Comparison of ENCODE assay signal across 25 cellular contexts in genomic region chr10:76244061-76244686, GRCh38.
A peak's percentile ranks its signal among the peaks of the same experiment; 100 is the strongest.
DNase-seq lines count a peak whose midpoint lies in the region; ATAC-seq and TF ChIP-seq lines count a peak whose summit lies in the region.
"Had no signal": no experiment of that assay in that cellular context is flagged by ENCODE, and none has a peak within 500 bp of the region (broad histone marks: within the 10 kb centered on the region; RNA-seq: fewer than 3 reads in every experiment).

No MANE protein-coding gene starts in this region.

- no peak overlapping the region for H3K4me3 Mint-ChIP-seq in mesothelial cell of epicardium
- H3K4me3 Mint-ChIP-seq: CD4-positive, alpha-beta memory T cell had no signal

- TF ChIP-seq CTCF in mesothelial cell of epicardium (IDR thresholded peaks at IDR 0.05; ENCODE audit: unreplicated experiment) = no peak

- DNase-seq in amniotic epithelial cell (ENCODE audit: low read depth) (peak; percentile 59), head of caudate nucleus (peak in 26 of 42 donors; percentile 7 to 82 (median 36)), myocyte (ENCODE audit: low read depth) (peak; percentile 17), superior temporal gyrus (ENCODE audit: extremely low spot score) (peak; percentile 39), mesothelial cell of epicardium (ENCODE audit: low spot score in 2 of 2, unreplicated experiment in 2 of 2) (no peak), cortex of kidney (lab: John Stamatoyannopoulos, UW) (no peak)
- DNase-seq: C1 segment of cervical spinal cord; CD4-positive, alpha-beta memory T cell; COR-L47; DMS53; GDM1; Kasumi-1; MV-4-11; NCI-H1105; NCI-H146; NCI-H1930; NCI-H526 treated with DMSO at 0.1 percent for 48 hours; PC-9; SJCRH30 had no signal

- ATAC-seq in HG02840 (IDR thresholded peaks at IDR 0.05; ENCODE audit: low FRiP score, unreplicated experiment) (no peak), HG03521 (IDR thresholded peaks at IDR 0.05; ENCODE audit: unreplicated experiment) (no peak)
- ATAC-seq: GM12878, HepG2, K562, Right ventricle myocardium inferior had no signal

- H3K27me3 Mint-ChIP-seq in mesothelial cell of epicardium (ENCODE audit: low read depth) = peaks cover 11% of the 10 kb centered on the region
- H3K27me3 Mint-ChIP-seq: CD4-positive, alpha-beta memory T cell had no signal

- H3K36me3 Mint-ChIP-seq in mesothelial cell of epicardium = no peaks in the 10 kb centered on the region
- H3K36me3 Mint-ChIP-seq: CD4-positive, alpha-beta memory T cell had no signal

- H3K9me3 Mint-ChIP-seq in mesothelial cell of epicardium = peaks cover 5% of the 10 kb centered on the region

- H3K4me1 Mint-ChIP-seq in mesothelial cell of epicardium = peaks cover 15% of the 10 kb centered on the region
- H3K4me1 Mint-ChIP-seq: CD4-positive, alpha-beta memory T cell had no signal

- intact Hi-C loops in head of caudate nucleus (cut with DNase I) = no loop called here

- H3K27ac Mint-ChIP-seq in mesothelial cell of epicardium = no peak overlapping the region
- H3K27ac Mint-ChIP-seq: CD4-positive, alpha-beta memory T cell had no signal

Comparison
In these comparisons a context has a peak if more than half of its experiments do, and no peak if none do; other contexts are left out.
1. DNase-seq: peak in amniotic epithelial cell (single experiment), head of caudate nucleus (26 of 42), myocyte (single experiment) and superior temporal gyrus (single experiment); none in mesothelial cell of epicardium (0 of 2) and cortex of kidney (single experiment).